ENCODE assay signal across 1 cellular context in the genomic region with DNA sequence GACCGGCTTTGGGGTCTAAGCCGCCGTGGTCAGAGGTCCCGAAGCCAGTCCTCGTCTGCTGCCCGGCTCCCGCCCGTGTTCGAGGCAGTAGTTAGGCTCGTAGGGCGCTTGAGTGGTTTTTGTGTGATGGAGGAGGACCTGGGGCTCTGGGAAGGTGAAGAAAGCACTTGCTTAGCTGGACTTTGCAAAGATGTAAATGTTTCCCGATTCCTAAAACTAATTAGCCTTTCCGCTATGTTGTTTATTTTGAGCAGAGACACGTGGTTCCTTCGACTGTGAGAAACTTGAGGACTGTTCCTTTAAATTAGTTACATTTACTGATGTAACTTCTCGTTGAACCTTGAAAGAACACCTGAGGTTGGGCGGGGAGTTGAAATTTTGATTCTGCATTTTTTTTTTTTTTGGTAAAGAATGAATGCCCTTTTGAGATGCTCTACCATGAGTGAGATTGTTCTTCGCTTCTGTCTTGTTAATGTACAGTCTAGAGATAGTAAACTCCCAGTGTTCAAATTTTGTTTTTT.
TF ChIP-seq lines count a peak whose summit lies in the region.

No MANE protein-coding gene starts in this region.

TF ChIP-seq in H1, 55 proteins besides CTCF, POLR2A, EP300 and RAD21:
- TF ChIP-seq CHD2 (IDR thresholded peaks at IDR 0.05; ENCODE audit: low read length) (no peak), SAP30 (IDR thresholded peaks at IDR 0.05; ENCODE audit: insufficient read depth, insufficient replicate concordance, low read length) (no peak), BRCA1 (IDR thresholded peaks at IDR 0.05; ENCODE audit: low read depth, low read length) (no peak), POLR2AphosphoS5 (IDR thresholded peaks at IDR 0.05; ENCODE audit: low read depth, low read length) (no peak), KDM1A (IDR thresholded peaks at IDR 0.05; ENCODE audit: borderline replicate concordance, low read length) (peak; percentile 61; the same call in 1 of the 2 replicates), CBX5 (IDR thresholded peaks at IDR 0.05; ENCODE audit: low read depth, low read length) (no peak), SIN3A (conservative IDR thresholded peaks at IDR 0.05 in 1 of 2, IDR thresholded peaks at IDR 0.05 in 1 of 2; ENCODE audit: low read depth in 1 of 2, low read length in 2 of 2) (0 out of 4 replicates have a peak, but pooled peaks of 1 of the 2 experiments have one; percentile 38), PHF8 (conservative IDR thresholded peaks at IDR 0.05; ENCODE audit: low read depth, low read length) (no peak), RBBP5 (IDR thresholded peaks at IDR 0.05; ENCODE audit: borderline replicate concordance, low read depth, low read length) (no peak; the same call in 1 of the 2 replicates), SIX5 (IDR thresholded peaks at IDR 0.05; ENCODE audit: low read depth, low read length) (no peak), HDAC2 (IDR thresholded peaks at IDR 0.05; ENCODE audit: borderline replicate concordance in 1 of 2, low read depth in 2 of 2, low read length in 2 of 2) (peak in 1 of 2 experiments; percentile 93; a peak in 1 of 4 replicates), NRF1 (IDR thresholded peaks at IDR 0.05; ENCODE audit: low read depth, low read length) (no peak), JUN (IDR thresholded peaks at IDR 0.05; ENCODE audit: low read depth, low read length) (no peak), MAX (IDR thresholded peaks at IDR 0.05) (peak; percentile 71; the same call in 1 of the 2 replicates), TEAD4 (IDR thresholded peaks at IDR 0.05; ENCODE audit: low read depth, low read length) (no peak), CTBP2 (IDR thresholded peaks at IDR 0.05; ENCODE audit: borderline replicate concordance, insufficient read depth, insufficient read length, low read length) (no peak), MAFK (IDR thresholded peaks at IDR 0.05; ENCODE audit: low read depth, low read length) (no peak), CEBPB (IDR thresholded peaks at IDR 0.05; ENCODE audit: low read depth, low read length) (no peak)
- TF ChIP-seq, protein P1, sequence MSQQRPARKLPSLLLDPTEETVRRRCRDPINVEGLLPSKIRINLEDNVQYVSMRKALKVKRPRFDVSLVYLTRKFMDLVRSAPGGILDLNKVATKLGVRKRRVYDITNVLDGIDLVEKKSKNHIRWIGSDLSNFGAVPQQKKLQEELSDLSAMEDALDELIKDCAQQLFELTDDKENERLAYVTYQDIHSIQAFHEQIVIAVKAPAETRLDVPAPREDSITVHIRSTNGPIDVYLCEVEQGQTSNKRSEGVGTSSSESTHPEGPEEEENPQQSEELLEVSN (IDR thresholded peaks at IDR 0.05) = peak; percentile 84
